9 cellular contexts compared by ENCODE assay signal in genomic region chr1:22745675-22746585, GRCh38. TPM values are rescaled to one million over a fixed set of nuclear protein-coding genes. Genes with fewer than 3 reads are reported as not detected.
A peak's percentile ranks its signal among the peaks of the same experiment; 100 is the strongest.
DNase-seq lines count a peak whose midpoint lies in the region; ATAC-seq, FAIRE-seq and TF ChIP-seq lines count a peak whose summit lies in the region.
"Had no signal": no experiment of that assay in that cellular context is flagged by ENCODE, and none has a peak within 500 bp of the region (broad histone marks: within the 10 kb centered on the region; RNA-seq: fewer than 3 reads in every experiment).

No MANE protein-coding gene starts in this region.

- peaks cover 45% of the 10 kb centered on the region for H3K4me1 Mint-ChIP-seq in endodermal cell

- H3K27me3 Mint-ChIP-seq in endodermal cell (ENCODE audit: insufficient read depth): no peaks in the 10 kb centered on the region

- H3K9me3 Mint-ChIP-seq in endodermal cell: no peaks in the 10 kb centered on the region

- no peak overlapping the region for H3K27ac ChIP-seq in endodermal cell (ENCODE audit: low read depth, low read length)

- no peaks in the 10 kb centered on the region for H3K36me3 ChIP-seq in endodermal cell (ENCODE audit: control insufficient read depth, insufficient read depth, low read length)

- TF ChIP-seq CTCF in endodermal cell (conservative IDR thresholded peaks at IDR 0.05): no peak

- H3K4me3 Mint-ChIP-seq in endodermal cell: no peak overlapping the region

- no peaks in the 10 kb centered on the region for H3K9me3 ChIP-seq in endodermal cell (ENCODE audit: control insufficient read depth, low read length)

- no peak overlapping the region for H3K9ac ChIP-seq in endodermal cell (ENCODE audit: extremely low read depth, low read length, poor library complexity, severe bottlenecking)

- H3K4me1 ChIP-seq in endodermal cell (ENCODE audit: control insufficient read depth, insufficient read depth, low read length): peaks cover 17% of the 10 kb centered on the region

- TF ChIP-seq POLR2A in H54 (IDR thresholded peaks at IDR 0.05; ENCODE audit: low read depth, low read length): no peak

- peak overlapping the region; percentile 31 for H3K27ac Mint-ChIP-seq in endodermal cell

- peaks cover 7% of the 10 kb centered on the region for H3K27me3 ChIP-seq in endodermal cell (ENCODE audit: control insufficient read depth, insufficient read depth, low read length, poor library complexity, severe bottlenecking)

- H3K36me3 Mint-ChIP-seq in endodermal cell (ENCODE audit: low read depth): no peaks in the 10 kb centered on the region

- peak; percentile 85 for FAIRE-seq in H54 (lab: Jason Lieb, UNC)
- FAIRE-seq: endometrium had no signal

- 88 to 95% methylated on average over 12 to 14 of the region's 14 CpGs for WGBS in endodermal cell (ENCODE audit: insufficient coverage in 1 of 2, insufficient read length in 1 of 2), 2 experiments

- DNase-seq in H54 (ENCODE audit: insufficient read length, low spot score) (peak; percentile 54), NOMO-1 treated with dmso at 0.1 percent for 144 hours (lab: John Stamatoyannopoulos, UW; ENCODE audit: unreplicated experiment) (peak; percentile 67), endodermal cell (no peak), pulmonary artery endothelial cell (ENCODE audit: low read depth, low spot score) (peak; percentile 64)
- DNase-seq in central memory CD4-positive, alpha-beta T cell: no peak
- DNase-seq: T-helper 2 cell had no signal

- ATAC-seq in HG02759 (IDR thresholded peaks at IDR 0.05; ENCODE audit: unreplicated experiment): no peak
- ATAC-seq in GM21360 (IDR thresholded peaks at IDR 0.05; ENCODE audit: unreplicated experiment): no peak

- H3K4me3 ChIP-seq in endodermal cell (ENCODE audit: low read length): no peak overlapping the region

RNA-seq across cellular contexts. Expression of gene EPHB2, which starts 35.3 kb away (rescaled TPM):
- total RNA-seq in endodermal cell: 10 to 100 TPM; 34.0 to 50.7 TPM
- polyA plus RNA-seq in endodermal cell (2013, experiment 1 of 2): 49.8 TPM
- 46.5 TPM for polyA plus RNA-seq in endodermal cell (2013, experiment 2 of 2)
- 62.0 and 88.5 TPM in 2 replicates for total RNA-seq in pulmonary artery endothelial cell

Comparison
In these comparisons a context has a peak if more than half of its experiments do, and no peak if none do; other contexts are left out.
1. DNase-seq: peak in H54 (single experiment), NOMO-1 treated with dmso at 0.1 percent for 144 hours (single experiment) and pulmonary artery endothelial cell (single experiment); none in endodermal cell (single experiment) and central memory CD4-positive, alpha-beta T cell (single experiment).